8 cellular contexts compared by ENCODE assay signal in the genomic region with DNA sequence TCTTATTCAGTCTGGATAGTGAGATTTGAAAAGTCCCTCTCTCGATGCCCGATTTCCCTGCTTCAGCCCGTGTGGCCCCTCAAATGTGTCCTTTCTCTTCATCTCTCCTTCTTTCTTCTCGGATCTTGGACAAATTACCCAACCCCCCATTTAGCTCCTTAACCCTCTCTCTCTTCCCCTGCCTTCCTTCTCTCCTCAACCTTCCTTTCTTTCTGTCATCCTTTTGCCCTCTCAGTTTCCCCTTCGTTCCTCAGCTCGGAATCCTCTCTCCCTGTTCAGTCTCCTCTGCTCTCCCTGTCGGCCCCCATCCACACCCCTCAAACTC. TPM values are rescaled to one million over a fixed set of nuclear protein-coding genes. Genes with fewer than 3 reads are reported as not detected.
DNase-seq lines count a peak whose midpoint lies in the region; ATAC-seq and TF ChIP-seq lines count a peak whose summit lies in the region.

No MANE protein-coding gene starts in this region.

- H3K4me1 ChIP-seq in left ventricle myocardium inferior = peaks cover 32% of the 10 kb centered on the region
- no peaks in the 10 kb centered on the region for H3K4me1 ChIP-seq in colonic mucosa
- H3K4me1 ChIP-seq in mononuclear cell (ENCODE audit: insufficient read depth, low read length) = peaks cover 54% of the 10 kb centered on the region
- H3K4me1 ChIP-seq in aorta (ENCODE audit: control insufficient read depth in 1 of 2, insufficient read depth in 2 of 2, low read length in 2 of 2) = no peaks in the 10 kb centered on the region

- 0% methylated on average over 7 of the region's 7 CpGs for WGBS in aorta, 2 donors

- H3K36me3 ChIP-seq in left ventricle myocardium inferior = no peaks in the 10 kb centered on the region
- H3K36me3 ChIP-seq in colonic mucosa = no peaks in the 10 kb centered on the region
- H3K36me3 ChIP-seq in aorta (ENCODE audit: control insufficient read depth in 1 of 2, insufficient read depth in 2 of 2, low read length in 1 of 2) = no peaks in the 10 kb centered on the region

- DNase-seq in left ventricle myocardium inferior = no peak
- no peak for DNase-seq in Right ventricle myocardium inferior (ENCODE audit: missing footprints)
- DNase-seq in colonic mucosa = no peak
- DNase-seq in aorta = no peak
- no peak for DNase-seq in NCI-H510A (lab: John Stamatoyannopoulos, UW)
- DNase-seq in cerebellar cortex (ENCODE audit: low spot score) = no peak
- DNase-seq in activated gamma-delta T cell treated with Interleukin-2 at 50 U/mL for 16 hours = no peak

- H3K27me3 ChIP-seq in left ventricle myocardium inferior (ENCODE audit: low read depth) (no peaks in the 10 kb centered on the region), colonic mucosa (no peaks in the 10 kb centered on the region), mononuclear cell (ENCODE audit: insufficient read depth, low read length) (no peaks in the 10 kb centered on the region), aorta (ENCODE audit: control insufficient read depth in 1 of 2, insufficient read depth in 2 of 2, low read length in 1 of 2) (no peaks in the 10 kb centered on the region)

- peak overlapping the region; percentile 81 to 89 for H3K9ac ChIP-seq in colonic mucosa (ENCODE audit: low read depth in 2 of 2, low read length in 2 of 2)

- H3K9me3 ChIP-seq in left ventricle myocardium inferior (replicated peaks) = no peaks in the 10 kb centered on the region
- no peaks in the 10 kb centered on the region for H3K9me3 ChIP-seq in colonic mucosa
- no peaks in the 10 kb centered on the region for H3K9me3 ChIP-seq in mononuclear cell (ENCODE audit: low read depth, low read length)
- no peaks in the 10 kb centered on the region for H3K9me3 ChIP-seq in aorta (ENCODE audit: control insufficient read depth, low read length)

- intact Hi-C loops in left ventricle myocardium inferior (cut with micrococcal nuclease) = no loop called here
- intact Hi-C loops in Right ventricle myocardium inferior (cut with DNase I) = loop anchor here (2.0 kb wide), 1 partner anchor 20 kb away; no protein-coding TSS in a partner anchor
- intact Hi-C loops in colonic mucosa (cut with DNase I) = loop anchor here (10.0 kb wide), 1 partner anchor 354 kb away; the partner anchor contains the start of genes HOXC8 and HOXC9
- intact Hi-C loops in aorta (cut with DNase I) = loop anchor here (2.0 to 5.0 kb wide), 2 partner anchors 22 to 141 kb away; no protein-coding TSS in a partner anchor

- ATAC-seq in Right ventricle myocardium inferior (no peak), aorta (ENCODE audit: low FRiP score) (no peak)

- no peak for TF ChIP-seq CTCF in left ventricle myocardium inferior (IDR thresholded peaks at IDR 0.05; ENCODE audit: borderline replicate concordance)
- no peak for TF ChIP-seq CTCF in colonic mucosa (IDR thresholded peaks at IDR 0.05)

- H3K27ac ChIP-seq in left ventricle myocardium inferior (replicated peaks) (peak overlapping the region; percentile 95), colonic mucosa (peak overlapping the region; percentile 75), aorta (ENCODE audit: low read depth in 1 of 2, low read length in 2 of 2) (peak overlapping the region in 1 of 2 donors; percentile 43)

- peak overlapping the region; percentile 79 for H3K4me3 ChIP-seq in left ventricle myocardium inferior
- peak overlapping the region; percentile 41 for H3K4me3 ChIP-seq in colonic mucosa
- peak overlapping the region; percentile 75 for H3K4me3 ChIP-seq in mononuclear cell (ENCODE audit: low read length)
- H3K4me3 ChIP-seq in aorta (ENCODE audit: low read length in 2 of 2) = peak overlapping the region; percentile 15 to 31

RNA-seq across cellular contexts. Expression of gene GPR84, which starts 5.7 kb away (rescaled TPM):
- not detected for total RNA-seq in left ventricle myocardium inferior
- total RNA-seq in Right ventricle myocardium inferior = 0.22 TPM
- total RNA-seq in colonic mucosa = under 1 TPM in 1 of 2 donors, not detected in 1; 0.21 TPM
- 49.4 TPM for total RNA-seq in mononuclear cell
- 1 to 10 TPM; 1.9 TPM for total RNA-seq in aorta
- polyA plus RNA-seq in aorta = under 1 TPM in 1 of 2 donors, not detected in 1; 0.38 TPM

RNA-seq across cellular contexts. Expression of gene ZNF385A, which starts 26.0 kb away (rescaled TPM):
- total RNA-seq in left ventricle myocardium inferior = 7.1 TPM
- 11.6 TPM for total RNA-seq in Right ventricle myocardium inferior
- 1 to 10 TPM; 3.8 to 7.3 TPM for total RNA-seq in colonic mucosa
- total RNA-seq in mononuclear cell = 30.4 TPM
- total RNA-seq in aorta = 10 to 100 TPM; 22.2 to 27.6 TPM
- polyA plus RNA-seq in aorta = 10 to 100 TPM in 1 of 2 donors, 1 to 10 TPM in 1; 4.1 to 11.5 TPM

RNA-seq across cellular contexts. Expression of gene COPZ1, which starts 33.7 kb away (rescaled TPM):
- total RNA-seq in left ventricle myocardium inferior (110 TPM), Right ventricle myocardium inferior (130 TPM), colonic mucosa (100 to 1,000 TPM; 164 to 173 TPM), mononuclear cell (34.1 TPM), aorta (10 to 100 TPM; 71.5 to 72.1 TPM)
- polyA plus RNA-seq in aorta = 10 to 100 TPM; 54.1 to 63.0 TPM

RNA-seq across cellular contexts. Expression of gene NFE2, which starts 57.8 kb away (rescaled TPM):
- total RNA-seq in left ventricle myocardium inferior (0.71 TPM), Right ventricle myocardium inferior (1.1 TPM), colonic mucosa (under 1 TPM in 1 of 2 donors, not detected in 1; 0.30 TPM), mononuclear cell (9.4 TPM), aorta (1 to 10 TPM; 3.2 to 3.3 TPM)
- polyA plus RNA-seq in aorta = under 1 TPM in 1 of 2 donors, not detected in 1; 0.28 TPM

Comparison
In these comparisons a context has a peak if more than half of its experiments do, and no peak if none do; other contexts are left out.
1. H3K4me3 ChIP-seq: peak in every context shown above with its lines; median percentile 79 in left ventricle myocardium inferior; 75 in mononuclear cell; 41 in colonic mucosa; 23 in aorta.
2. RNA of gene GPR84, which starts 5.7 kb away (total RNA-seq): 49.4 TPM in mononuclear cell (single experiment); 1.9 TPM in aorta, 0.22 TPM in Right ventricle myocardium inferior (single experiment), 0.21 TPM in colonic mucosa and not detected in left ventricle myocardium inferior (single experiment); every median in the first group is over 10 times any median in the second.